In the genomic region with DNA sequence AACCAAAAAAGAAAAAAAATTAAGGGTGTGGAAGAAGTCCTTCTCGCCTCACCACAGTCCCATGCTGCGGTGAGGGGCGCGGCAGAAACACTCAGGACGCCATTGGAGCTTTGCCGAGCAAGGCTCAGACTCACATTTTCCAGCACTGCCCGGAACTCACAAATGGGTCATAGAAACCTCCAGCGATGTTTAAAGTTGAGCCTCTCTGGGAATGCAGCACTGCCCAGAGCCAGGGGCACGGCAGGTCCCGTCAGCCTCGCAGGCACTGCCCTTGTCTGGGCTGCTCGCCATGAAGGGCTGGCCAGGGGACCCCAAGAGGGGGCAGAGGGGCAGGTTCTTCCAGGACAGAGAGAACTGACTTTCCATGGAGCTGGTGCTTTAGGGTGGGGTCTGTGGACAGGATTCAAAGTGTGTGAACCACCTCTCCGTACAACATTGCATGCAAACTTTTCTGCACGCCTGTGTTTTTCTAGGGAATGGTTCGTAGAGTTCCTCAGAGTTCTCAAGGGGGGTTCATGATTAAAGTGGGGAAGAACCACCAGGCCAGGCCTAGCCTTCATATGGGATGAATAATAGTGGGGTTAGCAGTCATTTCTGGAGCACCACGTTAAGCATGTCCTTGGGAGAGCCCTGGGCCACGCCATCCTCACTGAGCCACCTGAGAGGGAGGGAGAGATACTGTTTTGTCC, we compare ENCODE assay signal across 12 cellular contexts. TPM values are rescaled to one million over a fixed set of nuclear protein-coding genes. Genes with fewer than 3 reads are reported as not detected.
DNase-seq lines count a peak whose midpoint lies in the region; ATAC-seq and TF ChIP-seq lines count a peak whose summit lies in the region.
"Had no signal": no experiment of that assay in that cellular context is flagged by ENCODE, and none has a peak within 500 bp of the region (broad histone marks: within the 10 kb centered on the region; RNA-seq: fewer than 3 reads in every experiment).

No MANE protein-coding gene starts in this region.

- peak overlapping the region; percentile 4 for H3K4me2 ChIP-seq in fibroblast of lung (ENCODE audit: extremely low read depth, insufficient read depth, low read length)

- no TSS peak for BruUV-seq in Panc1 (replicated peaks; lab: Mats Ljungman, UMichigan)

- no peak overlapping the region for H3K9ac ChIP-seq in fibroblast of lung (ENCODE audit: insufficient read depth, low read length)

- POLR2A ChIA-PET in Panc1 (lab: Charles Lee) = no interaction called here

- DNase-seq in Panc1 (ENCODE audit: low read depth, low spot score) (no peak), fibroblast of lung (ENCODE audit: low read depth in 2 of 2) (peak; percentile 31 to 53), omental fat pad (ENCODE audit: low spot score) (no peak), ureter (ENCODE audit: low spot score) (peak; percentile 69), A172 (ENCODE audit: low spot score) (no peak), GM13976 (ENCODE audit: low spot score) (no peak)
- no peak for DNase-seq in stimulated activated CD4-positive, alpha-beta T cell treated with anti-CD3 and anti-CD28 coated beads, Interleukin-12 subunit alpha, Interleukin-12 subunit beta, amount 100 ng/mL, for 4 hours
- DNase-seq: activated CD4-positive, alpha-beta T cell treated with anti-CD3 and anti-CD28 coated beads, Interleukin-2, amount 50 U/mL, for 4 hours; brain microvascular endothelial cell; NCI-H1105 treated with DMSO at 0.1 percent for 48 hours; NCI-H748 treated with DMSO at 0.1 percent for 48 hours; stimulated activated CD4-positive, alpha-beta T cell treated with anti-CD3 and anti-CD28 coated beads, Interleukin-1b, Interleukin-23, amount 100 ng/mL, for 48 hours had no signal

- ATAC-seq in Panc1 (peak; percentile 30; the same call in 1 of the 2 replicates), omental fat pad (ENCODE audit: low FRiP score) (peak; percentile 56)

- H3K9me3 ChIP-seq in Panc1 (ENCODE audit: control insufficient read depth, insufficient read depth, low read depth, low read length) = no peaks in the 10 kb centered on the region
- no peaks in the 10 kb centered on the region for H3K9me3 ChIP-seq in fibroblast of lung (ENCODE audit: control insufficient read depth, insufficient read depth, low read depth, low read length)

- no peaks in the 10 kb centered on the region for H3K27me3 ChIP-seq in Panc1 (ENCODE audit: control insufficient read depth, insufficient read depth, low read length)
- H3K27me3 ChIP-seq in fibroblast of lung (ENCODE audit: control insufficient read depth, insufficient read depth, low read length) = no peaks in the 10 kb centered on the region
- H3K27me3 ChIP-seq: brain microvascular endothelial cell had no signal

- no peak overlapping the region for H2AFZ ChIP-seq in fibroblast of lung (ENCODE audit: low read length)

- no peak overlapping the region for H3K27ac ChIP-seq in Panc1 (ENCODE audit: low read length)
- H3K27ac ChIP-seq in fibroblast of lung (ENCODE audit: insufficient read depth, low read length) = peak overlapping the region; percentile 50
- H3K27ac ChIP-seq: brain microvascular endothelial cell had no signal

- CTCF ChIA-PET in Panc1 (lab: Charles Lee) = no interaction called here

- H3K36me3 ChIP-seq in Panc1 (ENCODE audit: control insufficient read depth, insufficient read depth, low read length) = no peaks in the 10 kb centered on the region
- no peaks in the 10 kb centered on the region for H3K36me3 ChIP-seq in fibroblast of lung (ENCODE audit: control insufficient read depth, insufficient read depth, low read length)
- H3K36me3 ChIP-seq: brain microvascular endothelial cell had no signal

- H3K79me2 ChIP-seq in fibroblast of lung (ENCODE audit: control insufficient read depth, insufficient read depth, low read length) = no peaks in the 10 kb centered on the region

- in situ Hi-C loops in Panc1 (cut with HindIII; ENCODE audit: low pct_unique_long_range_greater_than_20kb, low sequenced_read_pairs) = no loop called here
- in situ Hi-C loops in GM13976 (cut with MboI; ENCODE audit: low sequenced_read_pairs, unreplicated experiment) = no loop called here

- H3K4me1 ChIP-seq in Panc1 (ENCODE audit: control insufficient read depth, insufficient read depth, low read length) (no peaks in the 10 kb centered on the region), fibroblast of lung (ENCODE audit: control insufficient read depth, extremely low read depth, insufficient read depth, low read length) (peaks cover 7% of the 10 kb centered on the region)

- intact Hi-C loops in Panc1 (cut with micrococcal nuclease; ENCODE audit: unreplicated experiment) = no loop called here

- H3K4me3 ChIP-seq in Panc1 (ENCODE audit: low read depth in 2 of 2, low read length in 2 of 2) (no peak overlapping the region), fibroblast of lung (replicated peaks in 1 of 4; ENCODE audit: control extremely low read depth in 1 of 4, insufficient read depth in 1 of 4, low read depth in 3 of 4, low read length in 4 of 4) (peak overlapping the region in 1 of 4 experiments; percentile 14)

- no peaks in the 10 kb centered on the region for H4K20me1 ChIP-seq in fibroblast of lung (ENCODE audit: control insufficient read depth, extremely low read depth, insufficient read depth, low read length)

- TF ChIP-seq CTCF in Panc1 (IDR thresholded peaks at IDR 0.05) = no peak
- TF ChIP-seq CTCF in fibroblast of lung (conservative IDR thresholded peaks at IDR 0.05 in 1 of 2, IDR thresholded peaks at IDR 0.05 in 1 of 2; ENCODE audit: low read depth in 1 of 2, low read length in 2 of 2) = no peak
- TF ChIP-seq CTCF in omental fat pad (IDR thresholded peaks at IDR 0.05) = no peak
- TF ChIP-seq CTCF in GM13976 (IDR thresholded peaks at IDR 0.05; ENCODE audit: borderline replicate concordance, control extremely low read depth, extremely low read depth, insufficient read depth, missing control alignments) = no peak

RNA-seq across cellular contexts. Expression of a gene that starts 38.4 kb away (rescaled TPM):
- 6.3 TPM for total RNA-seq in Panc1 (2021; ENCODE audit: unreplicated experiment)
- polyA plus RNA-seq in Panc1 (2012; ENCODE audit: insufficient read length) = 10.7 TPM
- 4.6 and 11.7 TPM in 2 replicates for total RNA-seq in fibroblast of lung
- 3.4 and 4.4 TPM in 2 replicates for polyA plus RNA-seq in fibroblast of lung
- 13.0 and 15.9 TPM in 2 replicates for polyA plus RNA-seq in fibroblast of lung (2012)
- polyA minus RNA-seq in fibroblast of lung (ENCODE audit: low replicate concordance) = 2.3 and 2.7 TPM in 2 replicates
- total RNA-seq in omental fat pad = 1 to 10 TPM; 3.6 to 7.3 (median 4.0) TPM
- total RNA-seq in ureter = 6.5 TPM
- not detected in 2 replicates for total RNA-seq in A172 (2014; rRNA removed; shearing (Covaris generic))

RNA-seq across cellular contexts. Expression of a gene that starts 49.0 kb away (rescaled TPM):
- 1.1 TPM for total RNA-seq in Panc1 (2021; ENCODE audit: unreplicated experiment)
- polyA plus RNA-seq in Panc1 (2012; ENCODE audit: insufficient read length) = 1.3 TPM
- total RNA-seq in fibroblast of lung = 9.6 and 16.7 TPM in 2 replicates
- polyA plus RNA-seq in fibroblast of lung = 8.8 and 13.3 TPM in 2 replicates
- 9.3 and 11.7 TPM in 2 replicates for polyA plus RNA-seq in fibroblast of lung (2012)
- 20.8 and 28.6 TPM in 2 replicates for polyA minus RNA-seq in fibroblast of lung (ENCODE audit: low replicate concordance)
- 10 to 100 TPM in 2 of 4 donors, 1 to 10 TPM in 2; 4.2 to 12.4 (median 8.9) TPM for total RNA-seq in omental fat pad
- total RNA-seq in ureter = 67.9 TPM
- total RNA-seq in A172 (2014; rRNA removed; shearing (Covaris generic)) = 3.3 and 4.3 TPM in 2 replicates

Comparison
In these comparisons a context has a peak if more than half of its experiments do, and no peak if none do; other contexts are left out.
1. DNase-seq: peak in fibroblast of lung (2 of 2) and ureter (single experiment); none in Panc1 (single experiment), omental fat pad (single experiment), stimulated activated CD4-positive, alpha-beta T cell treated with anti-CD3 and anti-CD28 coated beads, Interleukin-12 subunit alpha, Interleukin-12 subunit beta, amount 100 ng/mL, for 4 hours (single experiment), A172 (single experiment) and GM13976 (single experiment).